ENCODE assay signal across 36 cellular contexts in the genomic region with DNA sequence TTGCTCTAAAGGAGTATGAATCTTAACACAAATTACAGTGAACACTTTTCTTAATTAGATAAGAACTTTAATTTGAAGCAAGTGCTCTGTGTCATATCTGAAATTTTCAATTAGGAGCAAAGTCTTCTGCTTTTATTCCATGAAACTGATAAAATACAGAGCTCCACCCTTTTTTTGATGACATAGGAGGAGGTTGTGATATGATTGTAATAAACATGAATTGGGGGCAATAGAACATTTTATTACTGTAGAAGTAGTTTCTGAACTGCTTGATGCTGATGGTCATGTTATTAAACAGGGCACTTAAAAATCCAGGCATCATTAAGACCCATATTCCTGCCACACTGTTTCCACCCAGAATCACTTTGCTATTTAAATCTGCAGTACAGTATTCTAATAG. TPM values are rescaled to one million over a fixed set of nuclear protein-coding genes. Genes with fewer than 3 reads are reported as not detected.
"Had no signal": no experiment of that assay in that cellular context is flagged by ENCODE, and none has a peak within 500 bp of the region (broad histone marks: within the 10 kb centered on the region; RNA-seq: fewer than 3 reads in every experiment).

No MANE protein-coding gene starts in this region.

- H3K27me3 ChIP-seq: brain microvascular endothelial cell had no signal

- FAIRE-seq: RCC 7860 had no signal

- H3K36me3 ChIP-seq: brain microvascular endothelial cell had no signal

- H3K27ac ChIP-seq: brain microvascular endothelial cell, KMS-11, RWPE1, VCaP had no signal

- DNase-seq: activated B cell treated with CpG ODN at 0.5 μM for 24 hours; activated CD4-positive, alpha-beta memory T cell treated with anti-CD3 and anti-CD28 coated beads for 36 hours; activated CD4-positive, alpha-beta T cell treated with anti-CD3 and anti-CD28 coated beads for 4 hours; activated CD4-positive, alpha-beta T cell treated with anti-CD3 and anti-CD28 coated beads, Interleukin-2, amount 50 U/mL, for 1 hour; activated CD4-positive, CD25-positive, alpha-beta regulatory T cell treated with anti-CD3 and anti-CD28 coated beads, Interleukin-2, amount 50 U/mL, for 72 hours; activated CD8-positive, alpha-beta memory T cell treated with anti-CD3 and anti-CD28 coated beads, Interleukin-2, amount 50 U/mL, for 4 hours; activated gamma-delta T cell treated with Interleukin-2 at 50 U/mL for 16 hours; activated naive CD4-positive, alpha-beta T cell treated with anti-CD3 and anti-CD28 coated beads for 36 hours; activated naive CD8-positive, alpha-beta T cell treated with anti-CD3 and anti-CD28 coated beads for 36 hours; activated T-cell treated with anti-CD3 and anti-CD28 coated beads for 4 hours; activated T-cell treated with anti-CD3 and anti-CD28 coated beads, Interleukin-2, amount 50 U/mL, for 4 hours; amniotic stem cell; aorta; brain microvascular endothelial cell; NCI-H1105; NCI-H1417 treated with DMSO at 0.1 percent for 48 hours; NCI-H187 treated with DMSO at 0.1 percent for 48 hours; NCI-H2081; NCI-H226; NCI-H446 treated with DMSO at 0.1 percent for 48 hours; NCI-H524 treated with DMSO at 0.1 percent for 48 hours; NK-92 treated with Interleukin-12 subunit alpha and Interleukin-12 subunit beta, amount 100 ng/mL, for 24 hours; PC-3; SIG-M5; T-cell; T-helper 17 cell; T-helper 9 cell had no signal

- H3K9ac ChIP-seq: KMS-11 had no signal

- H3K4me2 ChIP-seq: KMS-11 had no signal

RNA-seq across cellular contexts. Expression of gene KRT20, which starts 1.1 kb away (rescaled TPM):
- total RNA-seq: activated B cell treated with CpG ODN at 0.5 μM for 24 hours; activated CD4-positive, alpha-beta memory T cell treated with anti-CD3 and anti-CD28 coated beads for 36 hours; activated naive CD4-positive, alpha-beta T cell treated with anti-CD3 and anti-CD28 coated beads for 36 hours; activated naive CD8-positive, alpha-beta T cell treated with anti-CD3 and anti-CD28 coated beads for 36 hours; activated T-helper 1 cell treated with anti-CD3 and anti-CD28 coated beads, Interleukin-12 subunit alpha, Interleukin-12 subunit beta, Interleukin-2, Interleukin-4 antibody, amounts not matched to agents 30 ng/mL and 10 ng/mL and 1 ng/mL, durations not matched to agents 14 hours and 24 hours and 36 hours; aorta; LHCN-M2; M059J; Right ventricle myocardium inferior; SK-MEL-5; T-helper 17 cell had no signal

RNA-seq across cellular contexts. Expression of gene KRT12, which starts 16.9 kb away (rescaled TPM):
- total RNA-seq: activated B cell treated with CpG ODN at 0.5 μM for 24 hours; activated CD4-positive, alpha-beta memory T cell treated with anti-CD3 and anti-CD28 coated beads for 36 hours; activated naive CD4-positive, alpha-beta T cell treated with anti-CD3 and anti-CD28 coated beads for 36 hours; activated naive CD8-positive, alpha-beta T cell treated with anti-CD3 and anti-CD28 coated beads for 36 hours; activated T-cell treated with anti-CD3 and anti-CD28 coated beads, Interleukin-2, amount 50 U/mL, for 4 hours; activated T-helper 1 cell treated with anti-CD3 and anti-CD28 coated beads, Interleukin-12 subunit alpha, Interleukin-12 subunit beta, Interleukin-2, Interleukin-4 antibody, amounts not matched to agents 30 ng/mL and 10 ng/mL and 1 ng/mL, durations not matched to agents 14 hours and 24 hours and 36 hours; aorta; LHCN-M2; M059J; PC-3; Right ventricle myocardium inferior; T-helper 17 cell had no signal

RNA-seq across cellular contexts. Expression of gene KRT23, which starts 53.5 kb away (rescaled TPM):
- total RNA-seq: activated B cell treated with CpG ODN at 0.5 μM for 24 hours; activated CD4-positive, alpha-beta memory T cell treated with anti-CD3 and anti-CD28 coated beads for 36 hours; activated naive CD4-positive, alpha-beta T cell treated with anti-CD3 and anti-CD28 coated beads for 36 hours; activated naive CD8-positive, alpha-beta T cell treated with anti-CD3 and anti-CD28 coated beads for 36 hours; activated T-cell treated with anti-CD3 and anti-CD28 coated beads, Interleukin-2, amount 50 U/mL, for 4 hours; activated T-helper 1 cell treated with anti-CD3 and anti-CD28 coated beads, Interleukin-12 subunit alpha, Interleukin-12 subunit beta, Interleukin-2, Interleukin-4 antibody, amounts not matched to agents 30 ng/mL and 10 ng/mL and 1 ng/mL, durations not matched to agents 14 hours and 24 hours and 36 hours; LHCN-M2; M059J; PC-3; SK-MEL-5; T-cell; T-helper 17 cell had no signal
